24 cellular contexts compared by ENCODE assay signal in the genomic region with DNA sequence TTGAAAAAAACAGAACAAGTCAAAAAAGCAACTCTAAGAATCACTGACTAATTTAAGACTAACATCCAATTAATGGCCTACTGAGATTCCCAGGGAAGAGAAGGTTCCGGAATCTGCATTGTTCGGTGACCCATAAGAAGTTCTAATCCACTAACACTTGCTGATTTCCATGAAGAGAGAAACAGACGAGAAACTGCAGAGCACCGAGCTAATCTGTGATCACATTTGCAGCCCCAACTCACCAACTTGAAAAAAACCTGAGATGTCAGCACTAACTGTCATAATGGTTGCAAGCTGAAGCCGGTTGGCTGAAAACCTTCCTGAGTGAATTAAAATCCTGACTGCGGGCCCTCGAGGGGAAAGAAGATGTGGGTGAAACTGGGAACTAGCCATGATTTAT.
"Had no signal": no experiment of that assay in that cellular context is flagged by ENCODE, and none has a peak within 500 bp of the region (broad histone marks: within the 10 kb centered on the region; RNA-seq: fewer than 3 reads in every experiment).

No MANE protein-coding gene starts in this region.

- H3K4me3 Mint-ChIP-seq: immature natural killer cell; naive thymus-derived CD8-positive, alpha-beta T cell; neural crest cell; stimulated activated memory B cell treated with anti-CD40 and anti-IgM and Interleukin-4, amounts not matched to agents 10 μg/mL and 1 μg/mL and 100 μg/mL, for 72 hours; stimulated activated naive CD8-positive, alpha-beta T cell treated with anti-CD3 and anti-CD28 coated beads, Interleukin-15, Interleukin-2, amounts not matched to agents 100 ng/mL and 50 ng/mL, for 24 hours had no signal

- H3K9me3 Mint-ChIP-seq: immature natural killer cell; naive thymus-derived CD8-positive, alpha-beta T cell; stimulated activated naive CD8-positive, alpha-beta T cell treated with anti-CD3 and anti-CD28 coated beads, Interleukin-15, Interleukin-2, amounts not matched to agents 100 ng/mL and 50 ng/mL, for 24 hours had no signal

- H3K36me3 ChIP-seq: esophagus squamous epithelium, gastroesophageal sphincter, pancreas, right lobe of liver, spleen, tibial artery, upper lobe of right lung had no signal

- H3K27me3 ChIP-seq: pancreas, right lobe of liver had no signal

- H3K9me3 ChIP-seq: esophagus squamous epithelium, gastroesophageal sphincter, pancreas, right lobe of liver, spleen, tibial artery, upper lobe of right lung had no signal

- ATAC-seq: gastroesophageal sphincter; left cardiac atrium; left ventricle myocardium superior; naive thymus-derived CD8-positive, alpha-beta T cell; pancreas; right lobe of liver; stimulated activated memory B cell treated with anti-CD40 and anti-IgM and Interleukin-4, amounts not matched to agents 10 μg/mL and 1 μg/mL and 100 μg/mL, for 72 hours; upper lobe of right lung had no signal

- DNase-seq: effector memory CD4-positive, alpha-beta T cell; esophagus squamous epithelium; foreskin fibroblast; glutamatergic neuron; immature natural killer cell; left cardiac atrium; left ventricle myocardium superior; mesenchymal stem cell; naive thymus-derived CD8-positive, alpha-beta T cell; occipital lobe; pancreas; right lobe of liver; spleen; stimulated activated CD4-positive, alpha-beta T cell treated with anti-CD3 and anti-CD28 coated beads, Interleukin-15, amount 100 ng/mL, for 24 hours; stimulated activated CD4-positive, alpha-beta T cell treated with anti-CD3 and anti-CD28 coated beads, Interleukin-1b, Interleukin-23, amount 100 ng/mL, for 48 hours; stimulated activated CD4-positive, alpha-beta T cell treated with anti-CD3 and anti-CD28 coated beads, Interleukin-4, amount 100 ng/mL, for 24 hours; tibial artery; upper lobe of right lung had no signal

- H3K27ac ChIP-seq: esophagus squamous epithelium, gastroesophageal sphincter, pancreas, right lobe of liver, spleen, tibial artery, upper lobe of right lung had no signal

- H3K27ac Mint-ChIP-seq: immature natural killer cell; progenitor cell of endocrine pancreas; stimulated activated memory B cell treated with anti-CD40 and anti-IgM and Interleukin-4, amounts not matched to agents 10 μg/mL and 1 μg/mL and 100 μg/mL, for 72 hours; stimulated activated naive CD8-positive, alpha-beta T cell treated with anti-CD3 and anti-CD28 coated beads, Interleukin-15, Interleukin-2, amounts not matched to agents 100 ng/mL and 50 ng/mL, for 24 hours had no signal

- H3K4me3 ChIP-seq: esophagus squamous epithelium, gastroesophageal sphincter, lung, pancreas, right lobe of liver, spleen, tibial artery, upper lobe of right lung had no signal

- H3K4me1 ChIP-seq: pancreas, right lobe of liver, spleen, upper lobe of right lung had no signal

- H3K36me3 Mint-ChIP-seq: immature natural killer cell; naive thymus-derived CD8-positive, alpha-beta T cell; stimulated activated memory B cell treated with anti-CD40 and anti-IgM and Interleukin-4, amounts not matched to agents 10 μg/mL and 1 μg/mL and 100 μg/mL, for 72 hours had no signal
